Comparison of ENCODE assay signal across 1 cellular context in the genomic region with DNA sequence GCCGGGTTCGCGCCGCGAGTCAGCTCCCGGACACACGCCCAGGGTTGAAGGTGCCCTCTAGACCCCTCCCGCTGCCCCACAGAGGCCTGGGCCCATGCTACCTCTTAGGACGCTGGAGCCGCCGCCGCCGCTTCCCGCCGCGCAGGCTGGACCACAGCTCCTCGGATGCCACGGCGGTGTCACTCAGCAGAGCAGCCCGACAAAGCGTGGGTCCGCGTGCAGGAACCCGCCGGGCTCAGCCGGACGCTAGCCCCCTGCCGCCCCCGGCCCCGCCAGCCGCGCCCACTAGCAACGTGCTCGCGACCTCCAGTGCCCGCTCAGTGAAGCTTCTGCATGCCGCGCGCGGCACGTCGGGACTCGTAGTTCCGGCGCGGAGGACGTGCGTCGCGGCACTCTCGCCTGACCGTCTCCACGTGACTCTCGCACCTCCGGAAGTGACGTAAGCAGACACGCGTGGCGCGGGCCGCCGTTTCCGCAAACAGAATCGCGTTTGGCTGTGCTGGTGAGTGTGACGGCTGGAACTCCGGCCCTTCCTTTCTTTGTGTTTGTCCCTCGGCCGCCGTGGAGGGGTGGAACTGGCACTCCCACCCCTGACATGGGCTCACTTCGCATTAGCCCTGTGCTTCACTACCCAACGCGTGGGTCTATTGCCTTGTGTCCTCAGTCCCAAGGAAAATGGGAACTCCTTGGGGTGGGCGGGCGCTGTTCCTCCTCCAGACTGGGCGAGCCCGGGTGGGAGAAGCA.
A peak's percentile ranks its signal among the peaks of the same experiment; 100 is the strongest.
TF ChIP-seq lines count a peak whose summit lies in the region.

Gene FAM210A (minus strand): TSS at position 331 of the 744 bp plus-strand sequence. CDS start 44,481 bp downstream, outside the sequence.
Gene RNMT (plus strand): TSS at position 446 of the 744 bp plus-strand sequence. CDS start 4,845 bp downstream, outside the sequence.

TF ChIP-seq in HepG2, 621 proteins besides CTCF, POLR2A, EP300 and RAD21 (continued from another document and continues in another):
- peak; percentile 92 for TF ChIP-seq ZFP91 (CRISPR knock-in tag; IDR thresholded peaks at IDR 0.05; ENCODE audit: borderline replicate concordance)
- TF ChIP-seq NAIF1 (CRISPR knock-in tag; IDR thresholded peaks at IDR 0.05; ENCODE audit: borderline replicate concordance): peak; percentile 88
- TF ChIP-seq PRPF4 (IDR thresholded peaks at IDR 0.05; ENCODE audit: low read depth, low read length, poor library complexity, severe bottlenecking): no peak
- TF ChIP-seq ZNF629 (CRISPR knock-in tag; conservative IDR thresholded peaks at IDR 0.05): no peak
- TF ChIP-seq, protein P1, sequence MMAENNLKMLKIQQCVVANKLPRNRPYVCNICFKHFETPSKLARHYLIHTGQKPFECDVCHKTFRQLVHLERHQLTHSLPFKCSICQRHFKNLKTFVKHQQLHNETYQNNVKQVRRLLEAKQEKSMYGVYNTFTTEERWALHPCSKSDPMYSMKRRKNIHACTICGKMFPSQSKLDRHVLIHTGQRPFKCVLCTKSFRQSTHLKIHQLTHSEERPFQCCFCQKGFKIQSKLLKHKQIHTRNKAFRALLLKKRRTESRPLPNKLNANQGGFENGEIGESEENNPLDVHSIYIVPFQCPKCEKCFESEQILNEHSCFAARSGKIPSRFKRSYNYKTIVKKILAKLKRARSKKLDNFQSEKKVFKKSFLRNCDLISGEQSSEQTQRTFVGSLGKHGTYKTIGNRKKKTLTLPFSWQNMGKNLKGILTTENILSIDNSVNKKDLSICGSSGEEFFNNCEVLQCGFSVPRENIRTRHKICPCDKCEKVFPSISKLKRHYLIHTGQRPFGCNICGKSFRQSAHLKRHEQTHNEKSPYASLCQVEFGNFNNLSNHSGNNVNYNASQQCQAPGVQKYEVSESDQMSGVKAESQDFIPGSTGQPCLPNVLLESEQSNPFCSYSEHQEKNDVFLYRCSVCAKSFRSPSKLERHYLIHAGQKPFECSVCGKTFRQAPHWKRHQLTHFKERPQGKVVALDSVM (CRISPR knock-in tag; IDR thresholded peaks at IDR 0.05): peak; percentile 16; the same call in 1 of the 2 replicates
- TF ChIP-seq, protein P2, sequence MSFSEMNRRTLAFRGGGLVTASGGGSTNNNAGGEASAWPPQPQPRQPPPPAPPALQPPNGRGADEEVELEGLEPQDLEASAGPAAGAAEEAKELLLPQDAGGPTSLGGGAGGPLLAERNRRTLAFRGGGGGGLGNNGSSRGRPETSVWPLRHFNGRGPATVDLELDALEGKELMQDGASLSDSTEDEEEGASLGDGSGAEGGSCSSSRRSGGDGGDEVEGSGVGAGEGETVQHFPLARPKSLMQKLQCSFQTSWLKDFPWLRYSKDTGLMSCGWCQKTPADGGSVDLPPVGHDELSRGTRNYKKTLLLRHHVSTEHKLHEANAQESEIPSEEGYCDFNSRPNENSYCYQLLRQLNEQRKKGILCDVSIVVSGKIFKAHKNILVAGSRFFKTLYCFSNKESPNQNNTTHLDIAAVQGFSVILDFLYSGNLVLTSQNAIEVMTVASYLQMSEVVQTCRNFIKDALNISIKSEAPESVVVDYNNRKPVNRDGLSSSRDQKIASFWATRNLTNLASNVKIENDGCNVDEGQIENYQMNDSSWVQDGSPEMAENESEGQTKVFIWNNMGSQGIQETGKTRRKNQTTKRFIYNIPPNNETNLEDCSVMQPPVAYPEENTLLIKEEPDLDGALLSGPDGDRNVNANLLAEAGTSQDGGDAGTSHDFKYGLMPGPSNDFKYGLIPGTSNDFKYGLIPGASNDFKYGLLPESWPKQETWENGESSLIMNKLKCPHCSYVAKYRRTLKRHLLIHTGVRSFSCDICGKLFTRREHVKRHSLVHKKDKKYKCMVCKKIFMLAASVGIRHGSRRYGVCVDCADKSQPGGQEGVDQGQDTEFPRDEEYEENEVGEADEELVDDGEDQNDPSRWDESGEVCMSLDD (CRISPR knock-in tag; IDR thresholded peaks at IDR 0.05; ENCODE audit: borderline replicate concordance): peak; percentile 18; the same call in 1 of the 2 replicates
- peak; percentile 74; the same call in 1 of the 2 replicates for TF ChIP-seq KDM5A (IDR thresholded peaks at IDR 0.05; ENCODE audit: borderline replicate concordance, low read length)
- peak; percentile 41 for TF ChIP-seq ZNF563 (CRISPR knock-in tag; IDR thresholded peaks at IDR 0.05)
- TF ChIP-seq, protein P3, sequence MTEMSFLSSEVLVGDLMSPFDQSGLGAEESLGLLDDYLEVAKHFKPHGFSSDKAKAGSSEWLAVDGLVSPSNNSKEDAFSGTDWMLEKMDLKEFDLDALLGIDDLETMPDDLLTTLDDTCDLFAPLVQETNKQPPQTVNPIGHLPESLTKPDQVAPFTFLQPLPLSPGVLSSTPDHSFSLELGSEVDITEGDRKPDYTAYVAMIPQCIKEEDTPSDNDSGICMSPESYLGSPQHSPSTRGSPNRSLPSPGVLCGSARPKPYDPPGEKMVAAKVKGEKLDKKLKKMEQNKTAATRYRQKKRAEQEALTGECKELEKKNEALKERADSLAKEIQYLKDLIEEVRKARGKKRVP (CRISPR knock-in tag; IDR thresholded peaks at IDR 0.05): peak in 1 of 2 experiments; percentile 75; a peak in 2 of 4 replicates
- peak; percentile 58; the same call in 1 of the 2 replicates for TF ChIP-seq ZNF12 (CRISPR knock-in tag; IDR thresholded peaks at IDR 0.05)
- TF ChIP-seq NCOA5 (CRISPR knock-in tag; IDR thresholded peaks at IDR 0.05): no peak
- TF ChIP-seq, protein P4, sequence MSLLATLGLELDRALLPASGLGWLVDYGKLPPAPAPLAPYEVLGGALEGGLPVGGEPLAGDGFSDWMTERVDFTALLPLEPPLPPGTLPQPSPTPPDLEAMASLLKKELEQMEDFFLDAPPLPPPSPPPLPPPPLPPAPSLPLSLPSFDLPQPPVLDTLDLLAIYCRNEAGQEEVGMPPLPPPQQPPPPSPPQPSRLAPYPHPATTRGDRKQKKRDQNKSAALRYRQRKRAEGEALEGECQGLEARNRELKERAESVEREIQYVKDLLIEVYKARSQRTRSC (CRISPR knock-in tag; IDR thresholded peaks at IDR 0.05; ENCODE audit: low read depth): no peak
- TF ChIP-seq ZNF362 (CRISPR knock-in tag; IDR thresholded peaks at IDR 0.05; ENCODE audit: borderline replicate concordance): peak; percentile 36; the same call in 1 of the 2 replicates
- TF ChIP-seq RFX1 (IDR thresholded peaks at IDR 0.05): no peak
- peak; percentile 94 for TF ChIP-seq KMT2A (CRISPR knock-in tag; IDR thresholded peaks at IDR 0.05)
- no peak for TF ChIP-seq MAFG (CRISPR knock-in tag; IDR thresholded peaks at IDR 0.05)
- no peak for TF ChIP-seq ZNF569 (CRISPR knock-in tag; IDR thresholded peaks at IDR 0.05; ENCODE audit: borderline replicate concordance)
- TF ChIP-seq ZNF607 (CRISPR knock-in tag; IDR thresholded peaks at IDR 0.05; ENCODE audit: borderline replicate concordance): peak; percentile 89; the same call in 1 of the 2 replicates
- no peak for TF ChIP-seq XRCC5 (optimal IDR thresholded peaks at IDR 0.05; ENCODE audit: low read length)
- no peak for TF ChIP-seq MIER2 (CRISPR knock-in tag; IDR thresholded peaks at IDR 0.05)
- no peak for TF ChIP-seq RCOR2 (CRISPR knock-in tag; IDR thresholded peaks at IDR 0.05)
- peak; percentile 67; the same call in 1 of the 2 replicates for TF ChIP-seq ZBED4 (CRISPR knock-in tag; IDR thresholded peaks at IDR 0.05; ENCODE audit: borderline replicate concordance)
- no peak for TF ChIP-seq ARNT (IDR thresholded peaks at IDR 0.05)
- TF ChIP-seq HOMEZ (CRISPR knock-in tag; IDR thresholded peaks at IDR 0.05; ENCODE audit: low read depth): peak; percentile 18; the same call in 1 of the 2 replicates
- no peak for TF ChIP-seq PCBP1 (IDR thresholded peaks at IDR 0.05; ENCODE audit: borderline replicate concordance, low read depth, low read length)
- no peak for TF ChIP-seq CCDC6 (CRISPR knock-in tag; IDR thresholded peaks at IDR 0.05)
- TF ChIP-seq AGO1 (IDR thresholded peaks at IDR 0.05; ENCODE audit: low read depth, low read length, poor library complexity, severe bottlenecking): no peak
- TF ChIP-seq ATF7 (IDR thresholded peaks at IDR 0.05): peak; percentile 52; the same call in 1 of the 2 replicates
- TF ChIP-seq ATF7 (CRISPR knock-in tag; IDR thresholded peaks at IDR 0.05): peak; percentile 86
- TF ChIP-seq, protein P5, sequence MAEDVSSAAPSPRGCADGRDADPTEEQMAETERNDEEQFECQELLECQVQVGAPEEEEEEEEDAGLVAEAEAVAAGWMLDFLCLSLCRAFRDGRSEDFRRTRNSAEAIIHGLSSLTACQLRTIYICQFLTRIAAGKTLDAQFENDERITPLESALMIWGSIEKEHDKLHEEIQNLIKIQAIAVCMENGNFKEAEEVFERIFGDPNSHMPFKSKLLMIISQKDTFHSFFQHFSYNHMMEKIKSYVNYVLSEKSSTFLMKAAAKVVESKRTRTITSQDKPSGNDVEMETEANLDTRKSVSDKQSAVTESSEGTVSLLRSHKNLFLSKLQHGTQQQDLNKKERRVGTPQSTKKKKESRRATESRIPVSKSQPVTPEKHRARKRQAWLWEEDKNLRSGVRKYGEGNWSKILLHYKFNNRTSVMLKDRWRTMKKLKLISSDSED (CRISPR knock-in tag; IDR thresholded peaks at IDR 0.05): 0 out of 2 replicates have a peak, but pooled peaks have one; percentile 27
- TF ChIP-seq ZNF256 (CRISPR knock-in tag; conservative IDR thresholded peaks at IDR 0.05): no peak
- no peak for TF ChIP-seq IKZF4 (CRISPR knock-in tag; IDR thresholded peaks at IDR 0.05; ENCODE audit: borderline replicate concordance, low read depth, not compliant biosample characterization)
- no peak; the same call in 1 of the 2 replicates for TF ChIP-seq AHR (CRISPR knock-in tag; IDR thresholded peaks at IDR 0.05)
- no peak for TF ChIP-seq ATRX (CRISPR knock-in tag; IDR thresholded peaks at IDR 0.05; ENCODE audit: borderline replicate concordance)
- TF ChIP-seq, protein P6, sequence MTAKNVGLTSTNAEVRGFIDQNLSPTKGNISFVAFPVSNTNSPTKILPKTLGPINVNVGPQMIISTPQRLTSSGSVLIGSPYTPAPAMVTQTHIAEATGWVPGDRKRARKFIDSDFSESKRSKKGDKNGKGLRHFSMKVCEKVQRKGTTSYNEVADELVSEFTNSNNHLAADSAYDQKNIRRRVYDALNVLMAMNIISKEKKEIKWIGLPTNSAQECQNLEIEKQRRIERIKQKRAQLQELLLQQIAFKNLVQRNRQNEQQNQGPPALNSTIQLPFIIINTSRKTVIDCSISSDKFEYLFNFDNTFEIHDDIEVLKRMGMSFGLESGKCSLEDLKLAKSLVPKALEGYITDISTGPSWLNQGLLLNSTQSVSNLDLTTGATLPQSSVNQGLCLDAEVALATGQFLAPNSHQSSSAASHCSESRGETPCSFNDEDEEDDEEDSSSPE (CRISPR knock-in tag; IDR thresholded peaks at IDR 0.05): peak; percentile 94
- TF ChIP-seq IKZF1 (IDR thresholded peaks at IDR 0.05): no peak
- TF ChIP-seq FOXK2 (IDR thresholded peaks at IDR 0.05): 0 out of 2 replicates have a peak, but pooled peaks have one; percentile 23
- peak; percentile 72 for TF ChIP-seq NRL (CRISPR knock-in tag; IDR thresholded peaks at IDR 0.05; ENCODE audit: borderline replicate concordance)
- TF ChIP-seq EEA1 (CRISPR knock-in tag; IDR thresholded peaks at IDR 0.05; ENCODE audit: borderline replicate concordance): no peak; the same call in 1 of the 2 replicates
- TF ChIP-seq ZNF790 (CRISPR knock-in tag; IDR thresholded peaks at IDR 0.05; ENCODE audit: borderline replicate concordance): peak; percentile 90; the same call in 1 of the 2 replicates
